ENCODE assay signal across 8 cellular contexts in the genomic region with DNA sequence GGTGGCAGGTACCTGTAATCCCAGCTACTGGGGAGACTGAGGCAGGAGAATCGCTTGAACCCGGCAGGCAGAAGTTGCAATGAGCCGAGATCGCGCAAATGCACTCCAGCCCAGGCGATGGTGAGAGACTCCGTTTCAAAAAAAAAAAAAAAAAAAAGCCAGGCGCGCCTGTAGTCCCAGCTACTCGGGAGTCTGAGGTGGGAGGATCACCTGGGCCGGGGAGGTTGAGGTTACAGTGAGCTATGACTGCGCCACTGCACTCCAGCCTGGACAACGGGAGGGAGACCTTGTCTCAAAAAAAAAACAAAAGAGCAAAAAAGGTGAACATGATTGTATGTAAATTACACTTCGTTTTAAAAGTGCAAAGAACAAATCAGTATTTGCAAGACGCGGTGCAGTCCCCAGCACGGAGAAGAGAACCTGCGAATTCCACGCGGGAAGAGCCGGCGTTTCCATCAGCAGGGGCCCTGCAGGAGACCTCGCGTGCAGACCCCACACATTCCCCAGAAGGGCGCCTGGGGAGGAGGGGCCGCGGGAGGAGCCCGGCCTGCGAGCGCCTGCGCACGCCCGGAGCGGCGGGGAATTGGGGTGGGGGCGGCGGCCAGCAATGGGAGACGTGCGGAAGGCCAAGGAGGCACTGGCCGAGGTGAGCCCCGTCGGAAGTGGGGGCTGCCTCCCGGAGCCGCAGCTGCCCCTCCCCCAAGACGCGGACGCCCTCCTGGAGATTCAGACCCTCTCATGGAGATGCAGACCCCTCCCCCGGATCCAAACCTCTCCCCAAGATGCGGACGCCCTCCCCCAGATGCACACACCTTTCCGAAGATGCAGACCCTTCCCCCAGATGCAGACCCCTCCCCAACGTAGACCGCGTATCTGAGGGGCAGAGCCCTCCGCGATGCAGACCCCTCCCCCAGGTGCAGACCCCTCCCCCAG. TPM values are rescaled to one million over a fixed set of nuclear protein-coding genes. Genes with fewer than 3 reads are reported as not detected.
DNase-seq lines count a peak whose midpoint lies in the region; ATAC-seq, FAIRE-seq and TF ChIP-seq lines count a peak whose summit lies in the region.

No MANE protein-coding gene starts in this region.

- 22% methylated on average over 36 of the region's 56 CpGs for WGBS in K562 (ENCODE audit: insufficient coverage, low coverage, missing lambda C conversion rate)
- 7% methylated on average over 56 of the region's 56 CpGs for WGBS in thymus

- in situ Hi-C loops in K562 (cut with MboI), result no loop called here

- peaks cover 11% of the 10 kb centered on the region for H4K20me1 ChIP-seq in K562 (replicated peaks; ENCODE audit: control insufficient read depth, insufficient read depth, low read length)

- peak overlapping the region; percentile 70 for H3K4me2 ChIP-seq in K562 (ENCODE audit: insufficient read depth, low read length)

- TF ChIP-seq EP300 in K562 (IDR thresholded peaks at IDR 0.05; ENCODE audit: low read length), result no peak

- H3K79me2 ChIP-seq in K562 (ENCODE audit: control insufficient read depth, insufficient read depth, low read length), result peaks cover 39% of the 10 kb centered on the region

- H3K9ac ChIP-seq in K562 (ENCODE audit: insufficient read depth in 1 of 2, low read depth in 2 of 2, low read length in 2 of 2), result peak overlapping the region; percentile 32 to 87; a peak in 3 of 4 replicates

- ATAC-seq in K562, result 0 out of 3 replicates have a peak, but pooled peaks have one; percentile 5
- peak; percentile 48 for ATAC-seq in left lung
- no peak for ATAC-seq in HG03280 (IDR thresholded peaks at IDR 0.05; ENCODE audit: unreplicated experiment)

- H3K4me1 ChIP-seq in K562 (replicated peaks in 1 of 2; ENCODE audit: control insufficient read depth in 2 of 2, insufficient read depth in 2 of 2, low read length in 2 of 2) (peaks cover 15 to 32% of the 10 kb centered on the region in 2 experiments), left lung (peaks cover 19 to 45% of the 10 kb centered on the region in 2 donors), thymus (ENCODE audit: control insufficient read depth, insufficient read depth, low read length) (peaks cover 23% of the 10 kb centered on the region)

- H3K9me3 ChIP-seq in K562 (replicated peaks; ENCODE audit: control insufficient read depth, insufficient read depth, low read depth, low read length) (no peaks in the 10 kb centered on the region), left lung (no peaks in the 10 kb centered on the region), thymus (ENCODE audit: control insufficient read depth) (no peaks in the 10 kb centered on the region)

- no peak for TF ChIP-seq CTCF in K562 (IDR thresholded peaks at IDR 0.05 in 2 of 3, conservative IDR thresholded peaks at IDR 0.05 in 1 of 3; ENCODE audit: insufficient read depth in 2 of 3, low read depth in 1 of 3, low read length in 3 of 3)
- no peak for TF ChIP-seq CTCF in left lung (IDR thresholded peaks at IDR 0.05)

- H3K9me1 ChIP-seq in K562 (ENCODE audit: control insufficient read depth, insufficient read depth, low read length), result no peaks in the 10 kb centered on the region

- CTCF ChIA-PET in K562 (lab: Yijun Ruan, JAX; ENCODE audit: low intra/inter-chr PET ratio), result no interaction called here

- DNase-seq in NCI-H1436 (lab: John Stamatoyannopoulos, UW), result peak; percentile 41
- DNase-seq in NCI-H1436 treated with DMSO at 0.1 percent for 48 hours (lab: John Stamatoyannopoulos, UW), result no peak
- DNase-seq in NCI-H774 (lab: John Stamatoyannopoulos, UW), result peak; percentile 44
- DNase-seq in K562 (ENCODE audit: extremely low read depth in 1 of 4, low spot score in 3 of 4), result peak; percentile 37 to 68 (median 56)
- peak in 1 of 2 donors; percentile 48 for DNase-seq in left lung
- DNase-seq in AG20443 (ENCODE audit: low spot score), result no peak

- intact Hi-C loops in K562 (cut with micrococcal nuclease), result loop anchor here (5.0 kb wide), 1 partner anchor 57 kb away; no protein-coding TSS in a partner anchor
- intact Hi-C loops in left lung (cut with DNase I), result no loop called here

- no TSS peak for BruUV-seq in K562 (replicated peaks; lab: Mats Ljungman, UMichigan)

- no peak for FAIRE-seq in K562 (lab: Jason Lieb, UNC)

- TF ChIP-seq RAD21 in K562 (CRISPR knock-in tag; conservative IDR thresholded peaks at IDR 0.05 in 1 of 2, IDR thresholded peaks at IDR 0.05 in 1 of 2), result no peak

- H2AFZ ChIP-seq in K562 (ENCODE audit: low read depth, low read length), result peak overlapping the region; percentile 84

- H3K27ac ChIP-seq in K562 (ENCODE audit: extremely low read depth, low read depth, low read length), result no peak overlapping the region
- peak overlapping the region; percentile 17 to 50 for H3K27ac ChIP-seq in left lung
- peak overlapping the region; percentile 36 for H3K27ac ChIP-seq in thymus (ENCODE audit: low read depth)

- H3K36me3 ChIP-seq in K562 (ENCODE audit: control insufficient read depth, insufficient read depth, low read length), result peaks cover 5% of the 10 kb centered on the region; the same call in 2 of the 3 replicates
- no peaks in the 10 kb centered on the region for H3K36me3 ChIP-seq in left lung
- no peaks in the 10 kb centered on the region for H3K36me3 ChIP-seq in thymus (ENCODE audit: control insufficient read depth, insufficient read depth)

- H3K27me3 ChIP-seq in K562 (ENCODE audit: control insufficient read depth in 2 of 2, insufficient read depth in 2 of 2, low read length in 2 of 2) (no peaks in the 10 kb centered on the region), left lung (peaks cover 0 to 36% of the 10 kb centered on the region in 2 donors), thymus (ENCODE audit: control insufficient read depth, insufficient read depth) (peaks cover 23% of the 10 kb centered on the region)

- H3K4me3 ChIP-seq in K562 (peak overlapping the region; percentile 69), left lung (peak overlapping the region; percentile 36 to 67), thymus (ENCODE audit: low read length) (peak overlapping the region; percentile 88)

- TF ChIP-seq POLR2A in K562 (conservative IDR thresholded peaks at IDR 0.05), result no peak

- POLR2A ChIA-PET in K562 (lab: Yijun Ruan, JAX), result interaction anchor here (2.2 kb wide), 1 partner anchor 10 kb away, joined by 5 read pairs; no protein-coding TSS in a partner anchor

TF ChIP-seq in K562, 482 proteins besides CTCF, POLR2A, EP300 and RAD21 (continues in another document):
- TF ChIP-seq RBM14 (IDR thresholded peaks at IDR 0.05; ENCODE audit: borderline replicate concordance, insufficient read depth, low read depth, low read length) (no peak), NFIC (IDR thresholded peaks at IDR 0.05) (0 out of 2 replicates have a peak, but pooled peaks have one; percentile 6), SP1 (CRISPR knock-in tag; IDR thresholded peaks at IDR 0.05) (0 out of 2 replicates have a peak, but pooled peaks have one; percentile 50), ZNF561 (CRISPR knock-in tag; conservative IDR thresholded peaks at IDR 0.05) (no peak), DNMT1 (IDR thresholded peaks at IDR 0.05) (no peak), FOXK1 (CRISPR knock-in tag; IDR thresholded peaks at IDR 0.05; ENCODE audit: borderline replicate concordance) (no peak), STAT5A (IDR thresholded peaks at IDR 0.05; ENCODE audit: borderline replicate concordance, low read length) (no peak), NRF1 (conservative IDR thresholded peaks at IDR 0.05 in 1 of 2, IDR thresholded peaks at IDR 0.05 in 1 of 2) (peak; percentile 91 to 92), GABPB1 (CRISPR knock-in tag; IDR thresholded peaks at IDR 0.05) (0 out of 2 replicates have a peak, but pooled peaks have one; percentile 8), KDM2B (CRISPR knock-in tag; IDR thresholded peaks at IDR 0.05) (no peak), CXXC5 (CRISPR knock-in tag; IDR thresholded peaks at IDR 0.05) (peak; percentile 25; the same call in 1 of the 2 replicates), MAZ (CRISPR knock-in tag; conservative IDR thresholded peaks at IDR 0.05 in 1 of 2, IDR thresholded peaks at IDR 0.05 in 1 of 2) (peak in 1 of 2 experiments; percentile 65; a peak in 2 of 4 replicates), ZNF263 (CRISPR knock-in tag; IDR thresholded peaks at IDR 0.05; ENCODE audit: borderline replicate concordance) (peak; percentile 83), L3MBTL2 (IDR thresholded peaks at IDR 0.05) (0 out of 2 replicates have a peak, but pooled peaks have one; percentile 16), ZBTB7A (IDR thresholded peaks at IDR 0.05; ENCODE audit: borderline replicate concordance, control insufficient read depth, low read depth, low read length) (peak; percentile 84), ZNF224 (CRISPR knock-in tag; IDR thresholded peaks at IDR 0.05) (no peak)
- TF ChIP-seq, protein P1, sequence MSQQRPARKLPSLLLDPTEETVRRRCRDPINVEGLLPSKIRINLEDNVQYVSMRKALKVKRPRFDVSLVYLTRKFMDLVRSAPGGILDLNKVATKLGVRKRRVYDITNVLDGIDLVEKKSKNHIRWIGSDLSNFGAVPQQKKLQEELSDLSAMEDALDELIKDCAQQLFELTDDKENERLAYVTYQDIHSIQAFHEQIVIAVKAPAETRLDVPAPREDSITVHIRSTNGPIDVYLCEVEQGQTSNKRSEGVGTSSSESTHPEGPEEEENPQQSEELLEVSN (IDR thresholded peaks at IDR 0.05; ENCODE audit: borderline replicate concordance in 1 of 2, extremely low read depth in 1 of 2, insufficient read depth in 1 of 2, insufficient read length in 1 of 2, low read depth in 1 of 2, low read length in 1 of 2, poor library complexity in 1 of 2, severe bottlenecking in 1 of 2), result peak in 1 of 2 experiments; percentile 5

RNA-seq across cellular contexts. Expression of gene SUN1, which starts 16.7 kb away (rescaled TPM):
- 527 and 872 TPM in 2 replicates for total RNA-seq in K562 (2011; cell fraction: chromatin; rRNA removed; ENCODE audit: low replicate concordance)
- total RNA-seq in K562 (2011; cell fraction: nucleolus; rRNA removed), result 542 and 585 TPM in 2 replicates
- 348 and 489 TPM in 2 replicates for total RNA-seq in K562 (2011; cell fraction: nucleoplasm; rRNA removed)
- total RNA-seq in K562 (2014; rRNA removed), result 80.5 and 86.7 TPM in 2 replicates
- total RNA-seq in K562 (2014; rRNA removed; fragmentation: Illumina TruSeq; extraction: Trizol), result 38.9 and 42.3 TPM in 2 replicates
- 49.2 and 53.5 TPM in 2 replicates for total RNA-seq in K562 (2015; rRNA removed; fragmentation: Illumina TruSeq; extraction: Trizol)
- 81.9 and 101 TPM in 2 replicates for total RNA-seq in K562 (2021)
- polyA plus RNA-seq in K562 (2011; rRNA removed), result 132 and 143 TPM in 2 replicates
- polyA plus RNA-seq in K562 (2011; cell fraction: cytosol; rRNA removed), result 249 and 254 TPM in 2 replicates
- 889 and 1,080 TPM in 2 replicates for polyA plus RNA-seq in K562 (2011; cell fraction: nucleus; rRNA removed)
- polyA plus RNA-seq in K562 (2012), result 107 and 112 TPM in 2 replicates
- polyA plus RNA-seq in K562 (2014; fragmentation: Illumina TruSeq; extraction: Trizol), result 62.3 and 88.2 TPM in 2 replicates
- polyA plus RNA-seq in K562 (2014; fragmentation: Nextera tagmentation; extraction: Ambion mirVana), result 10 to 100 TPM; 36.8 TPM
- 105 and 119 TPM in 2 replicates for polyA plus RNA-seq in K562 (2014; rRNA removed)
- polyA minus RNA-seq in K562 (2011; rRNA and poly(A)+ RNA removed), result 72.4 and 98.1 TPM in 2 replicates
- 47.4 and 59.7 TPM in 2 replicates for polyA minus RNA-seq in K562 (2011; cell fraction: cytosol; rRNA and poly(A)+ RNA removed)
- polyA minus RNA-seq in K562 (2011; cell fraction: nucleus; rRNA and poly(A)+ RNA removed), result 245 and 267 TPM in 2 replicates
- 100 to 1,000 TPM; 101 to 109 TPM for total RNA-seq in left lung
- polyA plus RNA-seq in thymus, result 95.4 TPM

Comparison
In these comparisons a context has a peak if more than half of its experiments do, and no peak if none do; other contexts are left out.
1. DNase-seq: peak in NCI-H1436 (single experiment), NCI-H774 (single experiment) and K562 (4 of 4); none in NCI-H1436 treated with DMSO at 0.1 percent for 48 hours (single experiment) and AG20443 (single experiment).
2. Peak in every context shown above with its lines, with median percentiles within 50 percentile points of each other: H3K4me3 ChIP-seq.